In the genomic region with DNA sequence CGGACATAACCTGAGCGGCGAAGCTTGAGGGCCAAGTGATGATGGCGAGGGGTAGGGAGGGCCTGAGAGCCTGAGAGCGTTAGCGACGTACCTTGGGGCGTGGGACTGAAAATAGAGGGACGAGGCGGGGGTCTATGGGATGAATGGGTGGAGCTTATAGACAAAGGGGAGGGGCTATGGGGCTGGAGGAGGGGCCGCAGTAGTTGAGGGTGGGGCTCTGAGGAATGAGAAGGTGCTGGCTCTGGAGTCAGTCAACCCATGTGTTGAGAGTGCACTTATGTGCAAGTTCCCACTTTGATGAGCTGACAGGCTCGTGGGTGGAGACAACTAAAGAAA, we compare ENCODE assay signal across 8 cellular contexts. TPM values are rescaled to one million over a fixed set of nuclear protein-coding genes. Genes with fewer than 3 reads are reported as not detected.
DNase-seq lines count a peak whose midpoint lies in the region; ATAC-seq and TF ChIP-seq lines count a peak whose summit lies in the region.

No MANE protein-coding gene starts in this region.

- no peak for TF ChIP-seq CTCF in Calu3 (IDR thresholded peaks at IDR 0.05; ENCODE audit: unreplicated experiment)

- peak overlapping the region; percentile 74 for H3K4me3 Mint-ChIP-seq in Calu3 (ENCODE audit: low read depth, unreplicated experiment)
- H3K4me3 Mint-ChIP-seq in activated CD4-positive, alpha-beta T cell treated with anti-CD3 and anti-CD28 coated beads for 36 hours, result peak overlapping the region; percentile 87

- DNase-seq in Calu3, result peak; percentile 46
- peak; percentile 15 for DNase-seq in Jurkat, Clone E6-1 (ENCODE audit: low read depth, low spot score)
- peak; percentile 71 for DNase-seq in activated CD4-positive, alpha-beta T cell treated with anti-CD3 and anti-CD28 coated beads for 36 hours
- DNase-seq in effector CD8-positive, alpha-beta T cell (lab: John Stamatoyannopoulos, UW), result peak; percentile 46
- peak; percentile 18 for DNase-seq in mucosa of gallbladder (ENCODE audit: low spot score)
- DNase-seq in stimulated activated naive CD4-positive, alpha-beta T cell (lab: John Stamatoyannopoulos, UW), result peak; percentile 27 to 80 (median 60)
- no peak for DNase-seq in midbrain (lab: John Stamatoyannopoulos, UW)

- H3K27ac Mint-ChIP-seq in Calu3 (ENCODE audit: unreplicated experiment), result peak overlapping the region; percentile 10
- H3K27ac Mint-ChIP-seq in activated CD4-positive, alpha-beta T cell treated with anti-CD3 and anti-CD28 coated beads for 36 hours, result peak overlapping the region; percentile 89

- no peaks in the 10 kb centered on the region for H3K9me3 Mint-ChIP-seq in Calu3 (ENCODE audit: low read depth, unreplicated experiment)
- H3K9me3 Mint-ChIP-seq in activated CD4-positive, alpha-beta T cell treated with anti-CD3 and anti-CD28 coated beads for 36 hours (ENCODE audit: low read depth), result no peaks in the 10 kb centered on the region

- no peaks in the 10 kb centered on the region for H3K27me3 Mint-ChIP-seq in Calu3 (ENCODE audit: unreplicated experiment)
- no peaks in the 10 kb centered on the region for H3K27me3 Mint-ChIP-seq in activated CD4-positive, alpha-beta T cell treated with anti-CD3 and anti-CD28 coated beads for 36 hours

- CTCF ChIA-PET in Calu3 (lab: Charles Lee), result interaction anchor here (0.5 to 1.6 kb wide), 6 partner anchors 9 to 66 kb away, joined by 3 to 10 read pairs (median 5); a partner anchor contains a TSS
- CTCF ChIA-PET in activated CD4-positive, alpha-beta T cell treated with anti-CD3 and anti-CD28 coated beads for 36 hours (lab: Charles Lee), result interaction anchor here (0.6 to 1.9 kb wide), 5 partner anchors 9 to 72 kb away, joined by 3 to 8 read pairs (median 5); a partner anchor contains a TSS

- POLR2A ChIA-PET in activated CD4-positive, alpha-beta T cell treated with anti-CD3 and anti-CD28 coated beads for 36 hours (lab: Charles Lee), result interaction anchor here (0.5 to 1.8 kb wide), 9 partner anchors 14 to 379 kb away, joined by 3 to 16 read pairs (median 4); a partner anchor contains a TSS

- intact Hi-C loops in Calu3 (cut with micrococcal nuclease; ENCODE audit: unreplicated experiment), result no loop called here
- intact Hi-C loops in activated CD4-positive, alpha-beta T cell treated with anti-CD3 and anti-CD28 coated beads for 36 hours (cut with DNase I, micrococcal nuclease), result no loop called here

- peaks cover 23% of the 10 kb centered on the region for H3K36me3 Mint-ChIP-seq in Calu3 (ENCODE audit: insufficient read depth, unreplicated experiment)
- H3K36me3 Mint-ChIP-seq in activated CD4-positive, alpha-beta T cell treated with anti-CD3 and anti-CD28 coated beads for 36 hours (ENCODE audit: low read depth), result peaks cover 16% of the 10 kb centered on the region

- BruUV-seq in Calu3 (replicated peaks; lab: Mats Ljungman, UMichigan), result no TSS peak

- H3K4me3 ChIP-seq in Jurkat, Clone E6-1 (ENCODE audit: low read length), result peak overlapping the region; percentile 70

- peaks cover 17% of the 10 kb centered on the region for H3K4me1 Mint-ChIP-seq in Calu3 (ENCODE audit: low read depth, unreplicated experiment)
- H3K4me1 Mint-ChIP-seq in activated CD4-positive, alpha-beta T cell treated with anti-CD3 and anti-CD28 coated beads for 36 hours, result peaks cover 15% of the 10 kb centered on the region

- peak; percentile 25 for ATAC-seq in GM21390 (IDR thresholded peaks at IDR 0.05; ENCODE audit: unreplicated experiment)
- ATAC-seq in activated CD4-positive, alpha-beta T cell treated with anti-CD3 and anti-CD28 coated beads for 36 hours, result peak; percentile 74

RNA-seq across cellular contexts. Expression of a gene that starts 0.5 kb away (rescaled TPM):
- 18.2 and 19.4 TPM in 2 replicates for total RNA-seq in Calu3 (2022)
- 11.7 TPM for polyA plus RNA-seq in Jurkat, Clone E6-1 (2012; ENCODE audit: insufficient read depth, insufficient read length)
- 10 to 100 TPM; 13.2 to 15.2 TPM for total RNA-seq in activated CD4-positive, alpha-beta T cell treated with anti-CD3 and anti-CD28 coated beads for 36 hours
- total RNA-seq in mucosa of gallbladder, result 17.8 TPM

RNA-seq across cellular contexts. Expression of a gene that starts 18.4 kb away (rescaled TPM):
- total RNA-seq in Calu3 (2022), result 159 and 186 TPM in 2 replicates
- polyA plus RNA-seq in Jurkat, Clone E6-1 (2012; ENCODE audit: insufficient read depth, insufficient read length), result 200 TPM
- total RNA-seq in activated CD4-positive, alpha-beta T cell treated with anti-CD3 and anti-CD28 coated beads for 36 hours, result 100 to 1,000 TPM; 137 to 140 TPM
- total RNA-seq in mucosa of gallbladder, result 127 TPM

RNA-seq across cellular contexts. Expression of a gene that starts 31.2 kb away (rescaled TPM):
- 15.6 and 19.3 TPM in 2 replicates for total RNA-seq in Calu3 (2022)
- 11.1 TPM for polyA plus RNA-seq in Jurkat, Clone E6-1 (2012; ENCODE audit: insufficient read depth, insufficient read length)
- total RNA-seq in activated CD4-positive, alpha-beta T cell treated with anti-CD3 and anti-CD28 coated beads for 36 hours, result 1 to 10 TPM; 6.9 to 9.0 TPM
- 11.8 TPM for total RNA-seq in mucosa of gallbladder

RNA-seq across cellular contexts. Expression of a gene that starts 34.3 kb away (rescaled TPM):
- total RNA-seq in Calu3 (2022) (218 and 248 TPM in 2 replicates), mucosa of gallbladder (46.0 TPM)
- polyA plus RNA-seq in Jurkat, Clone E6-1 (2012; ENCODE audit: insufficient read depth, insufficient read length), result 295 TPM
- 100 to 1,000 TPM; 164 to 202 TPM for total RNA-seq in activated CD4-positive, alpha-beta T cell treated with anti-CD3 and anti-CD28 coated beads for 36 hours

RNA-seq across cellular contexts. Expression of a gene that starts 57.3 kb away (rescaled TPM):
- total RNA-seq in Calu3 (2022) (68.4 and 81.2 TPM in 2 replicates), mucosa of gallbladder (156 TPM)
- polyA plus RNA-seq in Jurkat, Clone E6-1 (2012; ENCODE audit: insufficient read depth, insufficient read length), result 40.1 TPM
- 10 to 100 TPM; 27.2 to 39.4 TPM for total RNA-seq in activated CD4-positive, alpha-beta T cell treated with anti-CD3 and anti-CD28 coated beads for 36 hours
